Comparison of ENCODE assay signal across 28 cellular contexts in genomic region chr12:48968004-48968403, GRCh38. TPM values are rescaled to one million over a fixed set of nuclear protein-coding genes. Genes with fewer than 3 reads are reported as not detected.
DNase-seq lines count a peak whose midpoint lies in the region; ATAC-seq, FAIRE-seq and TF ChIP-seq lines count a peak whose summit lies in the region.
"Had no signal": no experiment of that assay in that cellular context is flagged by ENCODE, and none has a peak within 500 bp of the region (broad histone marks: within the 10 kb centered on the region; RNA-seq: fewer than 3 reads in every experiment).

No MANE protein-coding gene starts in this region.

- DNase-seq in GM23338 (ENCODE audit: low spot score): no peak
- DNase-seq in H1 (ENCODE audit: low read depth in 1 of 2, low spot score in 2 of 2): no peak
- DNase-seq in osteoblast (ENCODE audit: insufficient read length, low spot score, missing footprints): peak; percentile 82
- DNase-seq in putamen (ENCODE audit: low spot score): no peak
- DNase-seq: BE2C; CD8-positive, alpha-beta memory T cell; DND-41; KG1; MM.1S; NCI-H2029; NCI-H446 treated with DMSO at 0.1 percent for 48 hours; NCI-H526; NCI-H82; OCI-M1; SIG-M5; SW 1271 had no signal

- no peak overlapping the region for H2AK5ac ChIP-seq in H1 (ENCODE audit: low read depth, low read length)

- ATAC-seq in GM23338 (no peak), GM18867 (IDR thresholded peaks at IDR 0.05; ENCODE audit: unreplicated experiment) (no peak)
- ATAC-seq in stimulated activated memory B cell treated with anti-CD40 and anti-IgM and Interleukin-4, amounts not matched to agents 10 μg/mL and 1 μg/mL and 100 μg/mL, for 72 hours: no peak

- peak overlapping the region; percentile 88 for H3K4me2 ChIP-seq in GM23338
- peak overlapping the region; percentile 87 to 96; a peak in 3 of 4 replicates for H3K4me2 ChIP-seq in H1 (ENCODE audit: insufficient read depth in 1 of 2, low read depth in 2 of 2, low read length in 2 of 2)
- H3K4me2 ChIP-seq in osteoblast (ENCODE audit: insufficient read depth, low read length): no peak overlapping the region

- peak overlapping the region; percentile 86; the same call in 1 of the 2 replicates for H2BK12ac ChIP-seq in H1 (ENCODE audit: low read depth, low read length)

- H3K23me2 ChIP-seq in H1 (ENCODE audit: low read depth, low read length): peaks cover 7% of the 10 kb centered on the region

- TF ChIP-seq CTCF in GM23338 (conservative IDR thresholded peaks at IDR 0.05; ENCODE audit: low read depth in 2 of 2) (no peak), H1 (IDR thresholded peaks at IDR 0.05; ENCODE audit: control extremely low read depth in 1 of 3, insufficient read depth in 1 of 3, low read depth in 1 of 3, low read length in 3 of 3) (no peak), osteoblast (IDR thresholded peaks at IDR 0.05; ENCODE audit: extremely low read depth, low read depth, low read length) (no peak)

- no peak for TF ChIP-seq POLR2A in H1 (IDR thresholded peaks at IDR 0.05; ENCODE audit: control extremely low read depth in 1 of 2, low read depth in 2 of 2, low read length in 2 of 2)

- peak overlapping the region; percentile 20 for H2BK15ac ChIP-seq in H1 (ENCODE audit: low read length)

- H3F3A ChIP-seq in GM23338 (replicated peaks; ENCODE audit: low read depth): peaks cover 25% of the 10 kb centered on the region

- FAIRE-seq in H1 (lab: Jason Lieb, UNC): no peak
- FAIRE-seq: GM12892, GM19239, RCC 7860 had no signal

- POLR2A ChIA-PET in H1 (lab: Charles Lee; ENCODE audit: partially characterized antibody): interaction anchor here (1.3 to 6.9 kb wide), 7 partner anchors 11 to 153 kb away, joined by 3 to 65 read pairs (median 7); partner anchors contain the start of genes ARF3, FKBP11 and WNT1

- H2BK120ac ChIP-seq in H1 (replicated peaks; ENCODE audit: low read depth, low read length): no peak overlapping the region

- CTCF ChIA-PET in H1 (lab: Charles Lee; ENCODE audit: partially characterized antibody): interaction anchor here (0.6 to 40.8 kb wide), 11 partner anchors 8 to 157 kb away, joined by 3 to 1336 read pairs (median 5); partner anchors contain the start of genes ARF3, DDN and WNT1

- no peak for TF ChIP-seq RAD21 in H1 (IDR thresholded peaks at IDR 0.05 in 1 of 2, conservative IDR thresholded peaks at IDR 0.05 in 1 of 2; ENCODE audit: low read depth in 2 of 2, low read length in 2 of 2)

- 47% methylated on average over 6 of the region's 6 CpGs; no CpG with 5 or more reads in 1 of the 2 experiments for WGBS in H1 (ENCODE audit: extremely low coverage in 1 of 2, insufficient coverage in 1 of 2, insufficient read length in 1 of 2, insufficient replicate concordance in 2 of 2, low coverage in 1 of 2, low lambda C conversion rate in 2 of 2, missing lambda C conversion rate in 1 of 2), 2 experiments

- H4K91ac ChIP-seq in H1 (replicated peaks; ENCODE audit: insufficient read length, low read length): peak overlapping the region; percentile 72

- H2AFZ ChIP-seq in GM23338: no peak overlapping the region
- no peak overlapping the region for H2AFZ ChIP-seq in H1 (ENCODE audit: low read length)
- no peak overlapping the region for H2AFZ ChIP-seq in osteoblast (ENCODE audit: low read length)

- no peaks in the 10 kb centered on the region for H3K79me1 ChIP-seq in H1 (ENCODE audit: low read depth, low read length)

- H3K56ac ChIP-seq in H1 (replicated peaks; ENCODE audit: insufficient read length, low read depth, low read length): no peak overlapping the region

- H2BK5ac ChIP-seq in H1 (ENCODE audit: low read depth, low read length): no peak overlapping the region

- H3K27me3 Mint-ChIP-seq in GM23338 (ENCODE audit: insufficient read depth, low read depth, poor library complexity): peaks cover 68% of the 10 kb centered on the region
- peaks cover 29% of the 10 kb centered on the region for H3K27me3 Mint-ChIP-seq in stimulated activated memory B cell treated with anti-CD40 and anti-IgM and Interleukin-4, amounts not matched to agents 10 μg/mL and 1 μg/mL and 100 μg/mL, for 72 hours

- 0 out of 2 replicates have a peak overlapping the region, but pooled peaks have one; percentile 55 for H3K4me3 ChIP-seq in GM23338
- 0 out of 2 replicates have a peak overlapping the region, but pooled peaks have one; percentile 3 for H3K4me3 ChIP-seq in HUES48 (ENCODE audit: low read depth, low read length)
- peak overlapping the region in 1 of 4 experiments; percentile 56; a peak in 2 of 8 replicates for H3K4me3 ChIP-seq in H1 (ENCODE audit: extremely low read depth in 1 of 4, insufficient read depth in 2 of 4, low read depth in 3 of 4, low read length in 4 of 4)
- H3K4me3 ChIP-seq in osteoblast (ENCODE audit: insufficient read depth, low read length): no peak overlapping the region
- H3K4me3 ChIP-seq: HAP-1, SK-N-MC had no signal

- H3K4me1 ChIP-seq in GM23338 (ENCODE audit: insufficient read depth) (peaks cover 58% of the 10 kb centered on the region), HUES48 (ENCODE audit: control insufficient read depth, insufficient read depth, low read length) (peaks cover 60% of the 10 kb centered on the region), H1 (replicated peaks in 1 of 4; ENCODE audit: control insufficient read depth in 3 of 4, insufficient read depth in 4 of 4, low read length in 3 of 4) (peaks cover 39 to 52% (median 45%) of the 10 kb centered on the region in 4 experiments), osteoblast (ENCODE audit: insufficient read depth, low read length) (peaks cover 25% of the 10 kb centered on the region)
- H3K4me1 ChIP-seq: BE2C had no signal

- 0 out of 2 replicates have a peak overlapping the region, but pooled peaks have one; percentile 6 for H2BK20ac ChIP-seq in H1 (ENCODE audit: low read length)

- H3K23ac ChIP-seq in H1 (ENCODE audit: insufficient read length): no peak overlapping the region

- H3K79me2 ChIP-seq in GM23338 (replicated peaks; ENCODE audit: insufficient read depth) (no peaks in the 10 kb centered on the region), H1 (ENCODE audit: control insufficient read depth in 1 of 2, insufficient read depth in 2 of 2, low read length in 2 of 2) (no peaks in the 10 kb centered on the region), osteoblast (ENCODE audit: insufficient read depth, low read length) (no peaks in the 10 kb centered on the region)

- peak overlapping the region; percentile 11; the same call in 1 of the 3 replicates for H3K4me3 Mint-ChIP-seq in GM23338
- no peak overlapping the region for H3K4me3 Mint-ChIP-seq in stimulated activated memory B cell treated with anti-CD40 and anti-IgM and Interleukin-4, amounts not matched to agents 10 μg/mL and 1 μg/mL and 100 μg/mL, for 72 hours
- H3K4me3 Mint-ChIP-seq: T-helper 1 cell treated with Interleukin-12 subunit alpha and Interleukin-12 subunit beta and Interleukin-4 antibody, amounts not matched to agents 30 μg/mL and 1 μg/mL, for 36 hours had no signal

- peak overlapping the region; percentile 85 for H3K18ac ChIP-seq in H1 (ENCODE audit: extremely low read depth, low read length)

- H3K27ac ChIP-seq in GM23338 (ENCODE audit: low read depth): no peak overlapping the region
- peak overlapping the region; percentile 85 for H3K27ac ChIP-seq in HUES48 (ENCODE audit: low read depth, low read length)
- H3K27ac ChIP-seq in H1 (ENCODE audit: low read depth, low read length): no peak overlapping the region
- H3K27ac ChIP-seq in osteoblast (ENCODE audit: low read depth, low read length): no peak overlapping the region
- H3K27ac ChIP-seq: HL-60, SK-N-MC had no signal

- H3K9me3 ChIP-seq in HUES48 (ENCODE audit: control insufficient read depth, insufficient read depth, low read length): no peaks in the 10 kb centered on the region
- no peaks in the 10 kb centered on the region for H3K9me3 ChIP-seq in H1 (ENCODE audit: insufficient read depth in 2 of 2, low read depth in 1 of 2, low read length in 1 of 2)
- H3K9me3 ChIP-seq in osteoblast (ENCODE audit: low read depth, low read length): no peaks in the 10 kb centered on the region
- H3K9me3 ChIP-seq: BE2C, HAP-1 had no signal

- no peak overlapping the region for H4K8ac ChIP-seq in H1 (ENCODE audit: extremely low read depth, insufficient read depth, low read length)

- no peak overlapping the region for H3K14ac ChIP-seq in H1 (ENCODE audit: insufficient read length)

- H3K4ac ChIP-seq in H1 (replicated peaks; ENCODE audit: insufficient read length, low read depth, low read length): no peak overlapping the region

- H3K36me3 Mint-ChIP-seq in GM23338 (ENCODE audit: low read depth): no peaks in the 10 kb centered on the region; the same call in 1 of the 3 replicates
- no peaks in the 10 kb centered on the region for H3K36me3 Mint-ChIP-seq in stimulated activated memory B cell treated with anti-CD40 and anti-IgM and Interleukin-4, amounts not matched to agents 10 μg/mL and 1 μg/mL and 100 μg/mL, for 72 hours
- H3K36me3 Mint-ChIP-seq: CD8-positive, alpha-beta memory T cell had no signal

- H3K9me3 Mint-ChIP-seq in GM23338: no peaks in the 10 kb centered on the region
- no peaks in the 10 kb centered on the region for H3K9me3 Mint-ChIP-seq in stimulated activated memory B cell treated with anti-CD40 and anti-IgM and Interleukin-4, amounts not matched to agents 10 μg/mL and 1 μg/mL and 100 μg/mL, for 72 hours
- H3K9me3 Mint-ChIP-seq: CD8-positive, alpha-beta memory T cell; T-helper 1 cell treated with Interleukin-12 subunit alpha and Interleukin-12 subunit beta and Interleukin-4 antibody, amounts not matched to agents 30 μg/mL and 1 μg/mL, for 36 hours had no signal

- peaks cover 7% of the 10 kb centered on the region; the same call in 1 of the 2 replicates for H4K20me1 ChIP-seq in GM23338 (replicated peaks; ENCODE audit: insufficient read depth)
- H4K20me1 ChIP-seq in H1 (replicated peaks in 1 of 2; ENCODE audit: control insufficient read depth in 1 of 2, insufficient read depth in 2 of 2, low read length in 2 of 2): peaks cover 0 to 6% of the 10 kb centered on the region in 2 experiments
- peaks cover 4% of the 10 kb centered on the region for H4K20me1 ChIP-seq in osteoblast (ENCODE audit: insufficient read depth, low read length)

- H3K27ac Mint-ChIP-seq in GM23338: no peak overlapping the region
- no peak overlapping the region for H3K27ac Mint-ChIP-seq in stimulated activated memory B cell treated with anti-CD40 and anti-IgM and Interleukin-4, amounts not matched to agents 10 μg/mL and 1 μg/mL and 100 μg/mL, for 72 hours
- H3K27ac Mint-ChIP-seq: CD14-positive monocyte; T-helper 1 cell treated with Interleukin-12 subunit alpha and Interleukin-12 subunit beta and Interleukin-4 antibody, amounts not matched to agents 30 μg/mL and 1 μg/mL, for 36 hours had no signal

- no peaks in the 10 kb centered on the region for H3K36me3 ChIP-seq in GM23338 (ENCODE audit: insufficient read depth)
- H3K36me3 ChIP-seq in HUES48 (ENCODE audit: control insufficient read depth, insufficient read depth, low read length): no peaks in the 10 kb centered on the region
- H3K36me3 ChIP-seq in H1 (ENCODE audit: control insufficient read depth in 2 of 4, insufficient read depth in 4 of 4, low read length in 3 of 4): no peaks in the 10 kb centered on the region
- no peaks in the 10 kb centered on the region for H3K36me3 ChIP-seq in osteoblast (ENCODE audit: insufficient read depth, low read length)
- H3K36me3 ChIP-seq: BE2C, HAP-1 had no signal

- H3K9ac ChIP-seq in HUES48 (ENCODE audit: low read depth, low read length) (no peak overlapping the region), H1 (replicated peaks in 1 of 4; ENCODE audit: extremely low read depth in 1 of 4, low read depth in 3 of 4, low read length in 3 of 4) (no peak overlapping the region)

- TF ChIP-seq EP300 in H1 (IDR thresholded peaks at IDR 0.05; ENCODE audit: borderline replicate concordance in 1 of 2, low read depth in 2 of 2, low read length in 2 of 2): no peak

- H4K5ac ChIP-seq in H1 (ENCODE audit: insufficient read length, low read depth, low read length): no peak overlapping the region

- peaks cover 75% of the 10 kb centered on the region for H3K27me3 ChIP-seq in GM23338 (ENCODE audit: insufficient read depth)
- H3K27me3 ChIP-seq in HUES48 (ENCODE audit: control insufficient read depth, insufficient read depth, low read length): peaks cover 66% of the 10 kb centered on the region
- peaks cover 35 to 63% (median 60%) of the 10 kb centered on the region in 4 experiments for H3K27me3 ChIP-seq in H1 (replicated peaks in 1 of 4; ENCODE audit: control insufficient read depth in 3 of 4, extremely low read depth in 1 of 4, insufficient read depth in 3 of 4, low read length in 3 of 4)
- H3K27me3 ChIP-seq in osteoblast (ENCODE audit: insufficient read depth, low read length): peaks cover 42% of the 10 kb centered on the region

- H3K4me1 Mint-ChIP-seq in GM23338: peaks cover 67% of the 10 kb centered on the region
- H3K4me1 Mint-ChIP-seq in stimulated activated memory B cell treated with anti-CD40 and anti-IgM and Interleukin-4, amounts not matched to agents 10 μg/mL and 1 μg/mL and 100 μg/mL, for 72 hours: peaks cover 62% of the 10 kb centered on the region

- no peaks in the 10 kb centered on the region for H3K9me2 ChIP-seq in GM23338 (ENCODE audit: insufficient read depth)

RNA-seq across cellular contexts. Expression of gene WNT10B, which starts 3.5 kb away (rescaled TPM):
- total RNA-seq in GM23338 (2014; rRNA removed; shearing (Covaris generic)): 0.50 TPM in 1 of 2 replicates, not detected in the other
- polyA plus RNA-seq in GM23338 (2016; fragmentation: Nextera tagmentation; extraction: Ambion mirVana) (not detected in 2 replicates), H1 (2011; rRNA removed) (1.8 and 1.9 TPM in 2 replicates)
- total RNA-seq in H1 (2021; fragmentation: NEBNext Ultra II Directional; extraction: Animal tissue kit (Norgen Biotek cat#: 25700)): 0.25 and 0.26 TPM in 2 replicates
- 1.5 TPM for polyA plus RNA-seq in H1 (2011; cell fraction: cytosol; rRNA removed)
- 1.5 TPM for polyA plus RNA-seq in H1 (2011; cell fraction: nucleus; rRNA removed)
- polyA plus RNA-seq in H1 (2012, experiment 1 of 2): 0.76 to 1.6 TPM (median 1.5 TPM) in 4 replicates
- 1.1 TPM for polyA plus RNA-seq in H1 (2012, experiment 2 of 2)
- 0.04 TPM for polyA plus RNA-seq in H1 (2013, experiment 1 of 2)
- polyA plus RNA-seq in H1 (2013, experiment 2 of 2): 0.06 TPM
- polyA minus RNA-seq in H1 (2011; rRNA and poly(A)+ RNA removed): 0.16 and 0.54 TPM in 2 replicates
- 1.6 TPM for polyA minus RNA-seq in H1 (2011; cell fraction: cytosol; rRNA and poly(A)+ RNA removed)
- 0.30 TPM for polyA minus RNA-seq in H1 (2011; cell fraction: nucleus; rRNA and poly(A)+ RNA removed)
- 0.29 and 0.36 TPM in 2 replicates for total RNA-seq in osteoblast
- polyA plus RNA-seq: CD14-positive monocyte had no signal

RNA-seq across cellular contexts. Expression of gene WNT1, which starts 10.1 kb away (rescaled TPM):
- not detected in 2 replicates for total RNA-seq in GM23338 (2014; rRNA removed; shearing (Covaris generic))
- not detected in 2 replicates for polyA plus RNA-seq in GM23338 (2016; fragmentation: Nextera tagmentation; extraction: Ambion mirVana)
- not detected in 2 replicates for total RNA-seq in H1 (2021; fragmentation: NEBNext Ultra II Directional; extraction: Animal tissue kit (Norgen Biotek cat#: 25700))
- not detected in 2 replicates for polyA plus RNA-seq in H1 (2011; rRNA removed)
- polyA plus RNA-seq in H1 (2011; cell fraction: cytosol; rRNA removed): not detected
- not detected for polyA plus RNA-seq in H1 (2011; cell fraction: nucleus; rRNA removed)
- polyA plus RNA-seq in H1 (2012, experiment 1 of 2): not detected in 4 replicates
- polyA plus RNA-seq in H1 (2012, experiment 2 of 2): not detected
- not detected for polyA plus RNA-seq in H1 (2013, experiment 1 of 2)
- not detected for polyA plus RNA-seq in H1 (2013, experiment 2 of 2)
- polyA minus RNA-seq in H1 (2011; rRNA and poly(A)+ RNA removed): not detected in 2 replicates
- not detected for polyA minus RNA-seq in H1 (2011; cell fraction: cytosol; rRNA and poly(A)+ RNA removed)
- not detected for polyA minus RNA-seq in H1 (2011; cell fraction: nucleus; rRNA and poly(A)+ RNA removed)
- not detected in 2 replicates for total RNA-seq in osteoblast
- total RNA-seq: A673; CD8-positive, alpha-beta memory T cell had no signal
- polyA plus RNA-seq: CD14-positive monocyte had no signal

RNA-seq across cellular contexts. Expression of gene ARF3, which starts 10.7 kb away (rescaled TPM):
- 125 and 130 TPM in 2 replicates for total RNA-seq in GM23338 (2014; rRNA removed; shearing (Covaris generic))
- polyA plus RNA-seq in GM23338 (2016; fragmentation: Nextera tagmentation; extraction: Ambion mirVana) (53.9 and 57.0 TPM in 2 replicates), H1 (2011; rRNA removed) (231 and 262 TPM in 2 replicates)
- 250 and 251 TPM in 2 replicates for total RNA-seq in H1 (2021; fragmentation: NEBNext Ultra II Directional; extraction: Animal tissue kit (Norgen Biotek cat#: 25700))
- polyA plus RNA-seq in H1 (2011; cell fraction: cytosol; rRNA removed): 269 TPM
- polyA plus RNA-seq in H1 (2011; cell fraction: nucleus; rRNA removed): 156 TPM
- 234 to 285 TPM (median 262 TPM) in 4 replicates for polyA plus RNA-seq in H1 (2012, experiment 1 of 2)
- polyA plus RNA-seq in H1 (2012, experiment 2 of 2): 231 TPM
- 84.2 TPM for polyA plus RNA-seq in H1 (2013, experiment 1 of 2)
- 90.0 TPM for polyA plus RNA-seq in H1 (2013, experiment 2 of 2)
- 191 and 260 TPM in 2 replicates for polyA minus RNA-seq in H1 (2011; rRNA and poly(A)+ RNA removed)
- 89.5 TPM for polyA minus RNA-seq in H1 (2011; cell fraction: cytosol; rRNA and poly(A)+ RNA removed)
- polyA minus RNA-seq in H1 (2011; cell fraction: nucleus; rRNA and poly(A)+ RNA removed): 68.0 TPM
- 51.9 and 53.9 TPM in 2 replicates for total RNA-seq in osteoblast

RNA-seq across cellular contexts. Expression of gene DDN, which starts 31.2 kb away (rescaled TPM):
- total RNA-seq in GM23338 (2014; rRNA removed; shearing (Covaris generic)): 0.04 and 0.10 TPM in 2 replicates
- polyA plus RNA-seq in GM23338 (2016; fragmentation: Nextera tagmentation; extraction: Ambion mirVana): 0.12 TPM in 1 of 2 replicates, not detected in the other
- 0.21 and 0.30 TPM in 2 replicates for total RNA-seq in H1 (2021; fragmentation: NEBNext Ultra II Directional; extraction: Animal tissue kit (Norgen Biotek cat#: 25700))
- 0.14 and 0.20 TPM in 2 replicates for polyA plus RNA-seq in H1 (2011; rRNA removed)
- polyA plus RNA-seq in H1 (2011; cell fraction: cytosol; rRNA removed): 0.23 TPM
- polyA plus RNA-seq in H1 (2011; cell fraction: nucleus; rRNA removed): 0.26 TPM
- polyA plus RNA-seq in H1 (2012, experiment 1 of 2): 0.19 to 0.25 TPM (median 0.23 TPM) in 3 of 4 replicates, not detected in the other
- polyA plus RNA-seq in H1 (2012, experiment 2 of 2): 0.29 TPM
- 0.08 TPM for polyA plus RNA-seq in H1 (2013, experiment 1 of 2)
- 0.11 TPM for polyA plus RNA-seq in H1 (2013, experiment 2 of 2)
- 0.05 and 0.09 TPM in 2 replicates for polyA minus RNA-seq in H1 (2011; rRNA and poly(A)+ RNA removed)
- polyA minus RNA-seq in H1 (2011; cell fraction: cytosol; rRNA and poly(A)+ RNA removed): not detected
- 0.20 TPM for polyA minus RNA-seq in H1 (2011; cell fraction: nucleus; rRNA and poly(A)+ RNA removed)
- under 0.01 and 0.29 TPM in 2 replicates for total RNA-seq in osteoblast
- polyA plus RNA-seq: CD14-positive monocyte; CD8-positive, alpha-beta memory T cell had no signal

RNA-seq across cellular contexts. Expression of gene FKBP11, which starts 42.7 kb away (rescaled TPM):
- total RNA-seq in GM23338 (2014; rRNA removed; shearing (Covaris generic)): 29.5 and 45.0 TPM in 2 replicates
- 94.9 and 97.2 TPM in 2 replicates for polyA plus RNA-seq in GM23338 (2016; fragmentation: Nextera tagmentation; extraction: Ambion mirVana)
- total RNA-seq in H1 (2021; fragmentation: NEBNext Ultra II Directional; extraction: Animal tissue kit (Norgen Biotek cat#: 25700)): 65.1 and 75.6 TPM in 2 replicates
- polyA plus RNA-seq in H1 (2011; rRNA removed): 45.7 and 53.9 TPM in 2 replicates
- 41.4 TPM for polyA plus RNA-seq in H1 (2011; cell fraction: cytosol; rRNA removed)
- 74.7 TPM for polyA plus RNA-seq in H1 (2011; cell fraction: nucleus; rRNA removed)
- polyA plus RNA-seq in H1 (2012, experiment 1 of 2): 69.5 to 77.3 TPM (median 76.2 TPM) in 4 replicates
- 75.8 TPM for polyA plus RNA-seq in H1 (2012, experiment 2 of 2)
- 133 TPM for polyA plus RNA-seq in H1 (2013, experiment 1 of 2)
- polyA plus RNA-seq in H1 (2013, experiment 2 of 2): 163 TPM
- 31.9 and 35.7 TPM in 2 replicates for polyA minus RNA-seq in H1 (2011; rRNA and poly(A)+ RNA removed)
- 34.4 TPM for polyA minus RNA-seq in H1 (2011; cell fraction: cytosol; rRNA and poly(A)+ RNA removed)
- 30.8 TPM for polyA minus RNA-seq in H1 (2011; cell fraction: nucleus; rRNA and poly(A)+ RNA removed)
- total RNA-seq in osteoblast: 24.8 and 31.8 TPM in 2 replicates
